ENCODE assay signal across 8 cellular contexts in genomic region chr2:120253021-120253882, GRCh38. TPM values are rescaled to one million over a fixed set of nuclear protein-coding genes. Genes with fewer than 3 reads are reported as not detected.
DNase-seq lines count a peak whose midpoint lies in the region; ATAC-seq and TF ChIP-seq lines count a peak whose summit lies in the region.

No MANE protein-coding gene starts in this region.

- peak overlapping the region; percentile 61 for H3K9ac ChIP-seq in HUES6 (ENCODE audit: low read length)

- H3K4me1 ChIP-seq in HUES6 (ENCODE audit: control insufficient read depth, insufficient read depth, low read length): peaks cover 9% of the 10 kb centered on the region

- BruUV-seq in MCF 10A (replicated peaks; lab: Mats Ljungman, UMichigan): no TSS peak

- ATAC-seq in GM21576 (IDR thresholded peaks at IDR 0.05; ENCODE audit: unreplicated experiment) (peak; percentile 29), T-cell (replicated peaks in 1 of 4) (peak; percentile 33 to 50 (median 48))

- H3K4me1 Mint-ChIP-seq in T-cell (peaks cover 52 to 58% (median 53%) of the 10 kb centered on the region in 3 donors), MCF 10A (ENCODE audit: insufficient read depth, unreplicated experiment) (peaks cover 42% of the 10 kb centered on the region)

- no peaks in the 10 kb centered on the region for H3K9me3 ChIP-seq in HUES6 (ENCODE audit: control insufficient read depth, insufficient read depth, low read depth, low read length)

- H3K27me3 Mint-ChIP-seq in T-cell (peaks cover 4 to 7% of the 10 kb centered on the region in 2 donors), MCF 10A (ENCODE audit: insufficient read depth, unreplicated experiment) (peaks cover 20% of the 10 kb centered on the region)

- intact Hi-C loops in MCF 10A (cut with micrococcal nuclease): loop anchor here (1.0 to 2.0 kb wide), 3 partner anchors 34 to 220 kb away; no protein-coding TSS in a partner anchor

- CTCF ChIA-PET in T-cell (lab: Charles Lee) (interaction anchor here in 1 of 2 donors (1.0 to 1.8 kb wide), 3 partner anchors 30 to 240 kb away, joined by 3 to 12 read pairs (median 7); partner anchors contain the start of genes EPB41L5 and TMEM185B), MCF 10A (lab: Yijun Ruan, JAX) (interaction anchor here (0.5 to 1.3 kb wide), 6 partner anchors 9 to 765 kb away, joined by 3 to 4 read pairs (median 3); no protein-coding TSS in a partner anchor)

- POLR2A ChIA-PET in T-cell (lab: Charles Lee) (interaction anchor here in 1 of 2 donors (1.5 kb wide), 1 partner anchor 22 kb away, joined by 8 read pairs; no protein-coding TSS in a partner anchor), MCF 10A (lab: Yijun Ruan, JAX) (interaction anchor here (0.8 to 3.4 kb wide), 7 partner anchors 10 to 67 kb away, joined by 3 to 18 read pairs (median 4); partner anchors contain the start of gene TMEM185B)

- H3K36me3 ChIP-seq in HUES6 (ENCODE audit: control insufficient read depth, insufficient read depth, low read length): no peaks in the 10 kb centered on the region

- TF ChIP-seq CTCF in MCF 10A (IDR thresholded peaks at IDR 0.05; ENCODE audit: unreplicated experiment): peak; percentile 31

- peak overlapping the region; percentile 85 to 100 (median 93) for H3K4me3 Mint-ChIP-seq in T-cell
- peak overlapping the region; percentile 96 for H3K4me3 Mint-ChIP-seq in MCF 10A (ENCODE audit: unreplicated experiment)

- H3K9me3 Mint-ChIP-seq in T-cell: no peaks in the 10 kb centered on the region
- no peaks in the 10 kb centered on the region for H3K9me3 Mint-ChIP-seq in MCF 10A (ENCODE audit: unreplicated experiment)

- H3K4me3 ChIP-seq in HUES6 (ENCODE audit: low read depth, low read length) (peak overlapping the region; percentile 91), iPS-11a (ENCODE audit: low read depth, low read length) (peak overlapping the region; percentile 71)

- H3K27me3 ChIP-seq in HUES6 (ENCODE audit: control insufficient read depth, insufficient read depth, low read length): peaks cover 49% of the 10 kb centered on the region

- H3K27ac ChIP-seq in HUES6 (ENCODE audit: low read depth, low read length): no peak overlapping the region; the same call in 1 of the 2 replicates

- H3K27ac Mint-ChIP-seq in T-cell: peak overlapping the region; percentile 64 to 84
- peak overlapping the region; percentile 88 for H3K27ac Mint-ChIP-seq in MCF 10A (ENCODE audit: low read depth, unreplicated experiment)

- DNase-seq in NCI-H1694 (lab: John Stamatoyannopoulos, UW) (peak; percentile 27), NCI-H1694 treated with DMSO at 0.1 percent for 48 hours (lab: John Stamatoyannopoulos, UW) (no peak), T-cell (peak in 24 of 34 experiments; percentile 6 to 58 (median 20)), MCF 10A (ENCODE audit: unreplicated experiment) (peak; percentile 78), retina (peak; percentile 89)

- H3K36me3 Mint-ChIP-seq in T-cell (peaks cover 11% of the 10 kb centered on the region), MCF 10A (ENCODE audit: insufficient read depth, unreplicated experiment) (no peaks in the 10 kb centered on the region)

RNA-seq across cellular contexts. Expression of gene RALB, which starts 0.6 kb away (rescaled TPM):
- total RNA-seq in T-cell (10 to 100 TPM; 10.3 to 20.1 (median 12.9) TPM), MCF 10A (2022) (37.4 and 46.5 TPM in 2 replicates)

RNA-seq across cellular contexts. Expression of gene TMEM185B, which starts 30.1 kb away (rescaled TPM):
- total RNA-seq in T-cell (10 to 100 TPM; 14.8 to 25.2 (median 21.9) TPM), MCF 10A (2022) (40.9 and 45.0 TPM in 2 replicates)
